In the genomic region with DNA sequence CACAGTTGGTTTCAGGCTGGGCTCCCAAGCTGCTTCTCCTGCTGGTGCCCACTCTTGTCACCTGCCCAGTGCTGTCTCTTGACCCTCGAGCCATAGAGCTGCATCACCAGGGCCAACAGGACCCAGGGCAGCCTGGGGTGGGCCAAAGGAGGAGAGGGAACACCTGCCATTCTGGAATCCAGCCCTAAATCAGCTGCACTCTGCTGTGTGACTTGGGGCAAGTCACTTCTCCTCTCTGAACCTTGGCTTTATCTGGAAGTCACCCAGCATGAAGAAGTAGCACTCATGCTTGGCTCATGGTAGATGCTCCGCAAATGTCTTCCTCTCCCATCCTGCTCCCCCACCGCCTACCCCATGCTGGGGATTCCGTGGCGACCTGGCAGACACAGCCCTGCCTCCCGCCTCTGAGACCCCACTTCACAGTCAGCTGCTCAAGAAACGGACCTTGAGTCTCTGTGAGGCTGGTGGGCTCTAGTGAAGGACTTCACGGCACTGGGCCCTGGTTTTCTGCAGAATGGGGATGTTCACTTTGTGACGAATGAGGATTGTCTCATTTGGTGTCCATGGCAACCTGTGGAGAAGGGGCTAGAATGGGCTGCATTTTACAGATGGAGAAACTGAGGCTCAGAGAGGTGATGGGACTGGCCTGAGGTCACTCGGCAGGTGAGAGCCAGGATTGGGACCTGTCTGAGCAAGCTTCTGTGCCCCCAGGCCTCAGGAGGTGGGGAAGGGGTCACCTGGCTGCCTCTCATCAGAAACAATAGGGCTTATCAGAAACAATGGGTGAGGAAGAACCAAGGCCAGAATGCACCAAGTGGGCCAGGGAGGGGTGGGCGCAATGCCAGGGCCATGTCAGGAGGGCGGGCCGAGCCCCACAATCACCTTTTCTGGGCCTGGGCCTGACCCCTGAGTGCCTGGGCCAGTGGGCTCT, we compare ENCODE assay signal across 9 cellular contexts. TPM values are rescaled to one million over a fixed set of nuclear protein-coding genes. Genes with fewer than 3 reads are reported as not detected.
"Had no signal": no experiment of that assay in that cellular context is flagged by ENCODE, and none has a peak within 500 bp of the region (broad histone marks: within the 10 kb centered on the region; RNA-seq: fewer than 3 reads in every experiment).

No MANE protein-coding gene starts in this region.

- H2AFZ ChIP-seq: parathyroid adenoma had no signal

- H3K4me1 ChIP-seq: parathyroid adenoma had no signal

- H3K27me3 ChIP-seq: cardiac muscle cell had no signal

- H3K4me3 ChIP-seq: cardiac muscle cell, thoracic aorta had no signal

- ATAC-seq: T-helper 17 cell had no signal

- H3K27ac ChIP-seq: cardiac muscle cell, parathyroid adenoma, thoracic aorta had no signal

- DNase-seq: activated CD4-positive, alpha-beta memory T cell treated with anti-CD3 and anti-CD28 coated beads, Interleukin-2, amount 10 ng/mL, durations not matched to agents 7 days and 5 days; activated CD4-positive, alpha-beta T cell treated with anti-CD3 and anti-CD28 coated beads for 4 hours; activated naive CD4-positive, alpha-beta T cell treated with anti-CD3 and anti-CD28 coated beads, Interleukin-2, amount 10 ng/mL, durations not matched to agents 7 days and 5 days; activated T-cell treated with anti-CD3 and anti-CD28 coated beads, Interleukin-2, amount 50 U/mL, for 24 hours; kidney glomerular epithelial cell; T-helper 17 cell had no signal

- H3K9me3 ChIP-seq: thoracic aorta had no signal

- H3K36me3 ChIP-seq: cardiac muscle cell, thoracic aorta had no signal

- H3K9ac ChIP-seq: parathyroid adenoma had no signal

RNA-seq across cellular contexts. Expression of a gene that starts 12.4 kb away (rescaled TPM):
- total RNA-seq: T-helper 17 cell had no signal
